Comparison of ENCODE assay signal across 1 cellular context in genomic region chr16:61581417-61582046, GRCh38.
TF ChIP-seq lines count a peak whose summit lies in the region.

No MANE protein-coding gene starts in this region.

TF ChIP-seq in H1, 55 proteins besides CTCF, POLR2A, EP300 and RAD21:
- TF ChIP-seq JUN (IDR thresholded peaks at IDR 0.05; ENCODE audit: low read depth, low read length) (no peak), SAP30 (IDR thresholded peaks at IDR 0.05; ENCODE audit: insufficient read depth, insufficient replicate concordance, low read length) (no peak), E2F6 (IDR thresholded peaks at IDR 0.05) (no peak), PHF8 (conservative IDR thresholded peaks at IDR 0.05; ENCODE audit: low read depth, low read length) (no peak), NANOG (IDR thresholded peaks at IDR 0.05; ENCODE audit: insufficient read depth, low read depth, low read length, poor library complexity, severe bottlenecking) (no peak)
